8 cellular contexts compared by ENCODE assay signal in genomic region chr10:32190890-32191491, GRCh38.
A peak's percentile ranks its signal among the peaks of the same experiment; 100 is the strongest.
DNase-seq lines count a peak whose midpoint lies in the region; ATAC-seq and TF ChIP-seq lines count a peak whose summit lies in the region.

No MANE protein-coding gene starts in this region.

- H3K4me3 ChIP-seq in KMS-11 (IDR thresholded peaks at IDR 0.05; ENCODE audit: insufficient read depth, low read depth, low read length) (no peak overlapping the region), WI38 (ENCODE audit: low read depth, low read length) (no peak overlapping the region), thoracic aorta (no peak overlapping the region)

- H2AFZ ChIP-seq in KMS-11 (ENCODE audit: low read depth): no peak overlapping the region

- H3K4me1 ChIP-seq in KMS-11 (ENCODE audit: low read depth, poor library complexity, severe bottlenecking): no peaks in the 10 kb centered on the region
- peaks cover 0 to 12% of the 10 kb centered on the region in 2 donors for H3K4me1 ChIP-seq in thoracic aorta (ENCODE audit: control insufficient read depth in 1 of 2, low read depth in 2 of 2)

- H3K79me2 ChIP-seq in KMS-11 (ENCODE audit: insufficient read depth, low read depth): no peaks in the 10 kb centered on the region

- H3K9me3 ChIP-seq in thoracic aorta: no peaks in the 10 kb centered on the region

- H3K9ac ChIP-seq in KMS-11: no peak overlapping the region

- H4K20me1 ChIP-seq in KMS-11 (ENCODE audit: insufficient read depth): no peaks in the 10 kb centered on the region

- H3K27me3 ChIP-seq in KMS-11 (ENCODE audit: insufficient read depth, low read depth) (no peaks in the 10 kb centered on the region), thoracic aorta (replicated peaks; ENCODE audit: insufficient read depth) (no peaks in the 10 kb centered on the region)

- ATAC-seq in GM19035 (IDR thresholded peaks at IDR 0.05; ENCODE audit: unreplicated experiment) (peak; percentile 73), thoracic aorta (ENCODE audit: insufficient number of reproducible peaks, low FRiP score, low read depth) (no peak), HG02763 (IDR thresholded peaks at IDR 0.05; ENCODE audit: unreplicated experiment) (no peak)
- no peak for ATAC-seq in stimulated activated naive CD8-positive, alpha-beta T cell treated with anti-CD3 and anti-CD28 coated beads, Interleukin-15, Interleukin-2, amounts not matched to agents 100 U/mL and 50 U/mL, for 24 hours

- H3K36me3 ChIP-seq in KMS-11 (ENCODE audit: insufficient read depth): no peaks in the 10 kb centered on the region
- H3K36me3 ChIP-seq in thoracic aorta: no peaks in the 10 kb centered on the region

- TF ChIP-seq CTCF in KMS-11 (conservative IDR thresholded peaks at IDR 0.05; ENCODE audit: low read depth, low read length) (peak; percentile 86), WI38 (IDR thresholded peaks at IDR 0.05; ENCODE audit: low read depth, low read length) (peak; percentile 50; the same call in 1 of the 2 replicates), thoracic aorta (IDR thresholded peaks at IDR 0.05) (peak; percentile 81)

- H3K27ac ChIP-seq in KMS-11 (no peak overlapping the region), thoracic aorta (no peak overlapping the region)

- DNase-seq in COLO829 (ENCODE audit: low spot score) (peak; percentile 25), iPS-NIHi11 (ENCODE audit: low spot score) (peak; percentile 37), thoracic aorta (ENCODE audit: low spot score) (no peak)
- DNase-seq in stimulated activated naive CD8-positive, alpha-beta T cell treated with anti-CD3 and anti-CD28 coated beads, Interleukin-15, Interleukin-2, amounts not matched to agents 100 U/mL and 50 U/mL, for 24 hours: no peak

- no peak overlapping the region for H3K4me2 ChIP-seq in KMS-11

Comparison
In these comparisons a context has a peak if more than half of its experiments do, and no peak if none do; other contexts are left out.
1. DNase-seq: peak in COLO829 (single experiment) and iPS-NIHi11 (single experiment); none in thoracic aorta (single experiment) and stimulated activated naive CD8-positive, alpha-beta T cell treated with anti-CD3 and anti-CD28 coated beads, Interleukin-15, Interleukin-2, amounts not matched to agents 100 U/mL and 50 U/mL, for 24 hours (single experiment).
2. Peak in every context shown above with its lines, with median percentiles within 50 percentile points of each other: CTCF ChIP-seq.